10 cellular contexts compared by ENCODE assay signal in genomic region chr13:39565036-39565949, GRCh38. TPM values are rescaled to one million over a fixed set of nuclear protein-coding genes. Genes with fewer than 3 reads are reported as not detected.
DNase-seq lines count a peak whose midpoint lies in the region; ATAC-seq, FAIRE-seq and TF ChIP-seq lines count a peak whose summit lies in the region.
"Had no signal": no experiment of that assay in that cellular context is flagged by ENCODE, and none has a peak within 500 bp of the region (broad histone marks: within the 10 kb centered on the region; RNA-seq: fewer than 3 reads in every experiment).

No MANE protein-coding gene starts in this region.

- no peaks in the 10 kb centered on the region for H3K4me1 ChIP-seq in HepG2 (ENCODE audit: insufficient read depth, low read length)

- H3K4me3 ChIP-seq in AG04450 (ENCODE audit: low read depth, low read length), result peak overlapping the region; percentile 37; the same call in 1 of the 2 replicates
- H3K4me3 ChIP-seq in coronary artery, result peak overlapping the region; percentile 40
- H3K4me3 ChIP-seq in HepG2 (replicated peaks in 1 of 3; ENCODE audit: insufficient read depth in 1 of 3, low read depth in 2 of 3, low read length in 3 of 3), result no peak overlapping the region

- FAIRE-seq in HepG2 (lab: Jason Lieb, UNC), result no peak

- no peak for TF ChIP-seq RAD21 in HepG2 (CRISPR knock-in tag; IDR thresholded peaks at IDR 0.05)

- H3K27ac ChIP-seq in AG04450 (ENCODE audit: low read depth, low read length) (peak overlapping the region; percentile 86), coronary artery (peak overlapping the region in 1 of 2 donors; percentile 33), HepG2 (ENCODE audit: extremely low read length, insufficient read depth, low read length) (no peak overlapping the region)

- H3K9ac ChIP-seq in HepG2 (ENCODE audit: insufficient read depth, low read depth, low read length), result no peak overlapping the region

- no peaks in the 10 kb centered on the region for H3K9me3 ChIP-seq in AG04450 (ENCODE audit: control insufficient read depth, insufficient read depth, low read length)
- H3K9me3 ChIP-seq in HepG2 (ENCODE audit: low read length), result no peaks in the 10 kb centered on the region

- no peak for ATAC-seq in HepG2
- no peak for ATAC-seq in HG02798 (IDR thresholded peaks at IDR 0.05; ENCODE audit: poor library complexity, unreplicated experiment)
- ATAC-seq in GM18519 (IDR thresholded peaks at IDR 0.05; ENCODE audit: low FRiP score, unreplicated experiment), result no peak
- ATAC-seq in HG03571 (IDR thresholded peaks at IDR 0.05; ENCODE audit: unreplicated experiment), result no peak

- H2AFZ ChIP-seq in HepG2 (ENCODE audit: low read length), result no peak overlapping the region

- H3K36me3 ChIP-seq in HepG2 (replicated peaks in 1 of 2; ENCODE audit: control insufficient read depth in 1 of 2, insufficient read depth in 2 of 2, low read length in 2 of 2), result no peaks in the 10 kb centered on the region

- TF ChIP-seq CTCF in AG04450 (IDR thresholded peaks at IDR 0.05; ENCODE audit: low read depth, low read length) (no peak), coronary artery (IDR thresholded peaks at IDR 0.05) (no peak), HepG2 (CRISPR knock-in tag; IDR thresholded peaks at IDR 0.05) (no peak)

- no peaks in the 10 kb centered on the region for H4K20me1 ChIP-seq in HepG2 (ENCODE audit: insufficient read depth, low read length)

- TF ChIP-seq EP300 in HepG2 (IDR thresholded peaks at IDR 0.05; ENCODE audit: low read depth in 2 of 2, low read length in 2 of 2) (no peak), HepG2 (CRISPR knock-in tag; IDR thresholded peaks at IDR 0.05; ENCODE audit: borderline replicate concordance) (no peak)

- CTCF ChIA-PET in AG04450 (lab: Charles Lee), result interaction anchor here (0.8 to 3.2 kb wide), 4 partner anchors 23 to 51 kb away, joined by 3 to 14 read pairs (median 5); no protein-coding TSS in a partner anchor
- CTCF ChIA-PET in HepG2 (lab: Yijun Ruan, JAX; ENCODE audit: low intra/inter-chr PET ratio, low total read pairs), result no interaction called here

- DNase-seq in AG04450 (ENCODE audit: low read depth, low spot score) (peak; percentile 83), LoVo (ENCODE audit: low spot score) (peak; percentile 54), coronary artery (ENCODE audit: low spot score) (no peak), HepG2 (ENCODE audit: low spot score) (peak; percentile 1), NCI-H82 treated with DMSO at 0.1 percent for 48 hours (lab: John Stamatoyannopoulos, UW; ENCODE audit: unreplicated experiment) (no peak)
- DNase-seq: activated B cell treated with CpG ODN at 0.5 μM for 24 hours, cortex of kidney had no signal

- no peaks in the 10 kb centered on the region for H3K79me2 ChIP-seq in HepG2 (ENCODE audit: insufficient read depth, low read length)

- in situ Hi-C loops in HepG2 (cut with HindIII; ENCODE audit: extremely low pct_ligation_motif_present, low pct_unique_long_range_greater_than_20kb), result no loop called here

- H3K27me3 ChIP-seq in AG04450 (ENCODE audit: control insufficient read depth, insufficient read depth, low read length) (no peaks in the 10 kb centered on the region), HepG2 (ENCODE audit: control insufficient read depth in 1 of 2, insufficient read depth in 2 of 2, low read length in 2 of 2) (no peaks in the 10 kb centered on the region)

- POLR2A ChIA-PET in AG04450 (lab: Yijun Ruan, JAX), result interaction anchor here (1.0 to 1.9 kb wide), 2 partner anchors 37 to 38 kb away, joined by 3 to 5 read pairs; no protein-coding TSS in a partner anchor
- POLR2A ChIA-PET in HepG2 (lab: Yijun Ruan, JAX), result no interaction called here

- no TSS peak for BruUV-seq in HepG2 (replicated peaks; lab: Mats Ljungman, UMichigan)

- TF ChIP-seq POLR2A in HepG2 (IDR thresholded peaks at IDR 0.05; ENCODE audit: insufficient read depth in 1 of 2, low read depth in 2 of 2, low read length in 2 of 2), result no peak

- intact Hi-C loops in HepG2 (cut with micrococcal nuclease; ENCODE audit: unreplicated experiment), result no loop called here

- no peak overlapping the region for H3K4me2 ChIP-seq in HepG2 (ENCODE audit: low read depth, low read length)

- 3% methylated on average over 6 of the region's 6 CpGs for WGBS in HepG2 (ENCODE audit: low lambda C conversion rate)

TF ChIP-seq in HepG2, 621 proteins besides CTCF, POLR2A, EP300 and RAD21:
- no peak for TF ChIP-seq PTBP1 (IDR thresholded peaks at IDR 0.05; ENCODE audit: low read depth, low read length, poor library complexity, severe bottlenecking)
- TF ChIP-seq PHB2 (IDR thresholded peaks at IDR 0.05; ENCODE audit: partially characterized antibody), result no peak
- TF ChIP-seq, protein P1, sequence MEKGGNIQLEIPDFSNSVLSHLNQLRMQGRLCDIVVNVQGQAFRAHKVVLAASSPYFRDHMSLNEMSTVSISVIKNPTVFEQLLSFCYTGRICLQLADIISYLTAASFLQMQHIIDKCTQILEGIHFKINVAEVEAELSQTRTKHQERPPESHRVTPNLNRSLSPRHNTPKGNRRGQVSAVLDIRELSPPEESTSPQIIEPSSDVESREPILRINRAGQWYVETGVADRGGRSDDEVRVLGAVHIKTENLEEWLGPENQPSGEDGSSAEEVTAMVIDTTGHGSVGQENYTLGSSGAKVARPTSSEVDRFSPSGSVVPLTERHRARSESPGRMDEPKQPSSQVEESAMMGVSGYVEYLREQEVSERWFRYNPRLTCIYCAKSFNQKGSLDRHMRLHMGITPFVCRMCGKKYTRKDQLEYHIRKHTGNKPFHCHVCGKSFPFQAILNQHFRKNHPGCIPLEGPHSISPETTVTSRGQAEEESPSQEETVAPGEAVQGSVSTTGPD (CRISPR knock-in tag; IDR thresholded peaks at IDR 0.05), result no peak

RNA-seq across cellular contexts. Expression of gene LHFPL6, which starts 37.7 kb away (rescaled TPM):
- polyA plus RNA-seq in AG04450 (2011; rRNA removed) (36.9 and 40.3 TPM in 2 replicates), HepG2 (2011; rRNA removed) (not detected in 2 replicates)
- polyA minus RNA-seq in AG04450 (2011; rRNA and poly(A)+ RNA removed), result 28.3 and 32.8 TPM in 2 replicates
- not detected in 2 replicates for total RNA-seq in HepG2 (2016; rRNA removed; fragmentation: Illumina TruSeq; extraction: Trizol)
- total RNA-seq in HepG2 (2016; cell fraction: cytosol; rRNA removed; fragmentation: Illumina TruSeq; extraction: Trizol; ENCODE audit: low read depth), result not detected in 2 replicates
- not detected in 2 replicates for total RNA-seq in HepG2 (2016; cell fraction: insoluble cytoplasmic fraction; rRNA removed; fragmentation: Illumina TruSeq; extraction: Trizol)
- not detected in 2 replicates for total RNA-seq in HepG2 (2016; cell fraction: membrane; rRNA removed; fragmentation: Illumina TruSeq; extraction: Trizol)
- total RNA-seq in HepG2 (2016; cell fraction: nucleus; rRNA removed; fragmentation: Illumina TruSeq; extraction: Trizol), result not detected in 2 replicates
- polyA plus RNA-seq in HepG2 (2011; cell fraction: cytosol; rRNA removed), result 0.03 TPM in 1 of 2 replicates, not detected in the other
- polyA plus RNA-seq in HepG2 (2011; cell fraction: nucleus; rRNA removed), result not detected in 2 replicates
- not detected in 2 replicates for polyA plus RNA-seq in HepG2 (2012)
- not detected in 2 replicates for polyA plus RNA-seq in HepG2 (2016; cell fraction: cytosol; fragmentation: Illumina TruSeq; extraction: Trizol; ENCODE audit: low read depth)
- not detected in 2 replicates for polyA plus RNA-seq in HepG2 (2016; cell fraction: insoluble cytoplasmic fraction; fragmentation: Illumina TruSeq; extraction: Trizol; ENCODE audit: low read depth)
- polyA plus RNA-seq in HepG2 (2016; cell fraction: membrane; fragmentation: Illumina TruSeq; extraction: Trizol; ENCODE audit: low read depth), result not detected in 2 replicates
- not detected in 2 replicates for polyA plus RNA-seq in HepG2 (2016; cell fraction: nucleus; fragmentation: Illumina TruSeq; extraction: Trizol; ENCODE audit: insufficient read depth, low read depth)
- 0.30 TPM in 1 of 2 replicates, not detected in the other for polyA minus RNA-seq in HepG2 (2011; rRNA and poly(A)+ RNA removed; ENCODE audit: low replicate concordance)
- polyA minus RNA-seq in HepG2 (2011; cell fraction: cytosol; rRNA and poly(A)+ RNA removed), result not detected in 2 replicates
- not detected in 2 replicates for polyA minus RNA-seq in HepG2 (2011; cell fraction: nucleus; rRNA and poly(A)+ RNA removed)

Comparison
In these comparisons a context has a peak if more than half of its experiments do, and no peak if none do; other contexts are left out.
1. DNase-seq: peak in AG04450 (single experiment), LoVo (single experiment) and HepG2 (single experiment); none in coronary artery (single experiment) and NCI-H82 treated with DMSO at 0.1 percent for 48 hours (single experiment).
2. H3K4me3 ChIP-seq: peak in AG04450 (single experiment) and coronary artery (single experiment); none in HepG2 (0 of 3).
3. RNA of gene LHFPL6, which starts 37.7 kb away (polyA plus RNA-seq): 36.9 to 40.3 TPM in AG04450; 0.03 TPM in HepG2; every median in the first group is over 10 times any median in the second.